In the genomic region with DNA sequence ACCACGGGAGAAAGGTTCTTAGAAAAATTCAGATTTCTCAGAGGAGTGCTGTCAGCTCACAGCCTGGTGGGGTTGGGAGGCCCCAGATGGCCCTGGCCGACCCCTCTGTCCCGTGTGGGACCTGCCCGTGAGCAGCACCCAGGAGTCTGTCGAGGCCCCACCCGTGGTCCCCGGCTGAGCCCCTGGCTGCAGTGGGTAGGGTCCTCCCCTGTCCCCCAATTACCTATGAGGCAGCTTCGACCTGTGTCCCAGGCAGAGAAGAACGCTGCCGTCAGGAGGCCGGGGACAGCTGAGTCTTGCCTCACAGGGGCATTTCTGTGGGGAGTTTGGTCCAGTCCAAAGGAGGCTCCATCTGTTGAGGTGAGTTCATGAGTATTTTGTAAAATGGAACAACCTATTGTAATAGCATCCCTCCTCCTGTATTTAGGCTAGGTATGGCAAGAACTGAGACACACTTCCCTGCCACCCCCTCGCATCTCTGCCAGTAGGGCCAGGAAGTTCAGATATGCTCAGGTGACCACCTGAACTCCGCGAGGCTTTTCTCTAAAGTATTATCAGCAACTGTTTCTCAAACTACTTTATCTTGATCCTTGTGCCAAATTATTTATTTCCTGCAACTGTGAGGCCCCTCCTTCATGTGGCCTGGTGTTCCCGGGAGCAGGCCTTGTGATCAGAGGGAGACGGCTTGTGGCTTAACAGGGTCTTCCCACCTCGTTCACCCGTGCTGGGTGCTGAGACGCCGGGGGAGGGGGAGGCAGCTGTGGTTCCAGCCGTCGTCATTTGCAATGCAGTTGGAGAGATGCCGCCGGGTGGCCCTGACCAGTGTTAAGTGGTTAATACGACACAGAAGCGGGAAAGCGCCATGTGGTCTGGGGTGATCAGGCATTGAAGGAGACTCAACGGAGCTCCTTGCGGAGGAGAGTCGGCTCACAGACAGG, we compare ENCODE assay signal across 13 cellular contexts. TPM values are rescaled to one million over a fixed set of nuclear protein-coding genes. Genes with fewer than 3 reads are reported as not detected.
DNase-seq lines count a peak whose midpoint lies in the region; ATAC-seq and TF ChIP-seq lines count a peak whose summit lies in the region.
"Had no signal": no experiment of that assay in that cellular context is flagged by ENCODE, and none has a peak within 500 bp of the region (broad histone marks: within the 10 kb centered on the region; RNA-seq: fewer than 3 reads in every experiment).

No MANE protein-coding gene starts in this region.

- H2BK120ac ChIP-seq in neuronal stem cell (ENCODE audit: low read depth, low read length), result no peak overlapping the region

- no peaks in the 10 kb centered on the region for H3K9me3 ChIP-seq in adipocyte (ENCODE audit: control insufficient read depth, low read length)
- H3K9me3 ChIP-seq in neuronal stem cell (replicated peaks in 1 of 2; ENCODE audit: control insufficient read depth in 2 of 2, insufficient read depth in 1 of 2, low read depth in 1 of 2, low read length in 2 of 2), result peaks cover 8 to 17% of the 10 kb centered on the region in 2 donors
- no peaks in the 10 kb centered on the region for H3K9me3 ChIP-seq in thyroid gland

- no peak overlapping the region for H4K8ac ChIP-seq in neuronal stem cell (ENCODE audit: low read depth, low read length)

- no peak for TF ChIP-seq POLR2A in thyroid gland (IDR thresholded peaks at IDR 0.05)

- H3K4ac ChIP-seq in neuronal stem cell (ENCODE audit: low read length), result no peak overlapping the region

- H3K36me3 ChIP-seq in adipocyte (ENCODE audit: control insufficient read depth, insufficient read depth, low read length, severe bottlenecking) (no peaks in the 10 kb centered on the region), neuronal stem cell (replicated peaks in 1 of 2; ENCODE audit: control insufficient read depth in 2 of 2, insufficient read depth in 2 of 2, low read length in 2 of 2) (no peaks in the 10 kb centered on the region), thyroid gland (no peaks in the 10 kb centered on the region)

- H2BK5ac ChIP-seq in neuronal stem cell (ENCODE audit: low read length), result no peak overlapping the region

- no CpG with 5 or more reads among the region's 30 CpGs for WGBS in neuronal stem cell (ENCODE audit: extremely low coverage in 2 of 2, insufficient read length in 2 of 2, insufficient replicate concordance in 1 of 2), 2 donors
- 65 to 71% methylated on average over 29 to 30 of the region's 30 CpGs for whole genome bisulfite sequencing in thyroid gland, 2 donors

- H3K4me2 ChIP-seq in neuronal stem cell (ENCODE audit: insufficient read depth, low read length, poor library complexity, severe bottlenecking), result no peak overlapping the region

- no peak overlapping the region for H2BK12ac ChIP-seq in neuronal stem cell (ENCODE audit: low read length)

- peaks cover 9% of the 10 kb centered on the region for H3K4me1 ChIP-seq in adipocyte (ENCODE audit: control insufficient read depth, insufficient read depth, low read length)
- H3K4me1 ChIP-seq in neuronal stem cell (ENCODE audit: control insufficient read depth in 2 of 2, insufficient read depth in 1 of 2, low read depth in 1 of 2, low read length in 2 of 2), result peaks cover 0 to 5% of the 10 kb centered on the region in 2 donors
- H3K4me1 ChIP-seq in thyroid gland, result peaks cover 10 to 24% of the 10 kb centered on the region in 2 donors

- no peak overlapping the region for H3K23ac ChIP-seq in neuronal stem cell (ENCODE audit: low read depth, low read length, poor library complexity)

- DNase-seq in DMS53 (lab: John Stamatoyannopoulos, UW) (peak; percentile 43), DMS53 treated with DMSO at 0.1 percent for 48 hours (lab: John Stamatoyannopoulos, UW; ENCODE audit: unreplicated experiment) (no peak), HEK293T (ENCODE audit: extremely low spot score) (no peak), adipocyte (ENCODE audit: low read depth) (peak; percentile 42), neuronal stem cell (ENCODE audit: low spot score) (no peak), glomerular visceral epithelial cell (ENCODE audit: extremely low spot score) (no peak), thyroid gland (no peak)
- DNase-seq: activated CD4-positive, CD25-positive, alpha-beta regulatory T cell treated with anti-CD3 and anti-CD28 coated beads, Interleukin-2, amount 50 U/mL, for 72 hours; effector CD4-positive, alpha-beta T cell; left ventricle myocardium superior; NCI-H2227 treated with DMSO at 0.1 percent for 48 hours had no signal

- no peaks in the 10 kb centered on the region for H3K79me1 ChIP-seq in neuronal stem cell (ENCODE audit: low read depth, low read length)

- H2AFZ ChIP-seq in neuronal stem cell (ENCODE audit: low read length), result peak overlapping the region; percentile 29

- no peak for ATAC-seq in HG03520 (IDR thresholded peaks at IDR 0.05; ENCODE audit: unreplicated experiment)
- ATAC-seq: left ventricle myocardium superior had no signal

- POLR2A ChIA-PET in HEK293T (lab: Yijun Ruan, JAX), result interaction anchor here (1.4 kb wide), 1 partner anchor 91 kb away, joined by 4 read pairs; no protein-coding TSS in a partner anchor

- peak overlapping the region; percentile 20 for H2BK15ac ChIP-seq in neuronal stem cell (ENCODE audit: low read length)

- H3K27me3 ChIP-seq in adipocyte (replicated peaks; ENCODE audit: control insufficient read depth, insufficient read depth, low read length), result no peaks in the 10 kb centered on the region
- peaks cover 33 to 58% (median 51%) of the 10 kb centered on the region in 3 experiments for H3K27me3 ChIP-seq in neuronal stem cell (ENCODE audit: control insufficient read depth in 3 of 3, insufficient read depth in 3 of 3, low read depth in 1 of 3, low read length in 3 of 3)
- no peaks in the 10 kb centered on the region for H3K27me3 ChIP-seq in thyroid gland

- TF ChIP-seq CTCF in thyroid gland (IDR thresholded peaks at IDR 0.05), result no peak

- no peak overlapping the region for H3K14ac ChIP-seq in neuronal stem cell (ENCODE audit: low read length)

- CTCF ChIA-PET in HEK293T (lab: Yijun Ruan, JAX), result no interaction called here

- intact Hi-C loops in thyroid gland (cut with DNase I), result no loop called here

- H2AK5ac ChIP-seq in neuronal stem cell (ENCODE audit: low read depth, low read length), result peak overlapping the region; percentile 61

- H3K9ac ChIP-seq in adipocyte (ENCODE audit: low read length) (peak overlapping the region; percentile 84), neuronal stem cell (ENCODE audit: low read depth, low read length, poor library complexity) (no peak overlapping the region)

- no peak overlapping the region for H3K18ac ChIP-seq in neuronal stem cell (ENCODE audit: low read length)

- H4K91ac ChIP-seq in neuronal stem cell (ENCODE audit: low read depth, low read length, poor library complexity), result no peak overlapping the region

- H3K4me3 ChIP-seq in adipocyte (ENCODE audit: low read length) (peak overlapping the region; percentile 84), neuronal stem cell (ENCODE audit: low read length in 2 of 2) (peak overlapping the region in 1 of 2 donors; percentile 33), thyroid gland (replicated peaks in 1 of 3) (no peak overlapping the region)

- H3K27ac ChIP-seq in neuronal stem cell (replicated peaks; ENCODE audit: low read length) (no peak overlapping the region), thyroid gland (no peak overlapping the region)
- H3K27ac ChIP-seq: 22Rv1 had no signal

TF ChIP-seq in HEK293T, 16 proteins besides CTCF, POLR2A, EP300 and RAD21:
- peak; percentile 63 for TF ChIP-seq L3MBTL2 (conservative IDR thresholded peaks at IDR 0.05)
- TF ChIP-seq SUZ12 (IDR thresholded peaks at IDR 0.05), result no peak

RNA-seq across cellular contexts. Expression of a gene that starts 1.7 kb away (rescaled TPM):
- polyA plus RNA-seq in neuronal stem cell (2013, experiment 1 of 2), result 0.26 TPM
- polyA plus RNA-seq in neuronal stem cell (2013, experiment 2 of 2), result 0.28 TPM
- total RNA-seq in thyroid gland, result 1 to 10 TPM in 3 of 4 donors, under 1 TPM in 1; 0.88 to 2.1 (median 1.3) TPM

RNA-seq across cellular contexts. Expression of a gene that starts 51.8 kb away (rescaled TPM):
- 55.8 TPM for polyA plus RNA-seq in neuronal stem cell (2013, experiment 1 of 2)
- polyA plus RNA-seq in neuronal stem cell (2013, experiment 2 of 2), result 53.8 TPM
- 100 to 1,000 TPM; 111 to 134 (median 124) TPM for total RNA-seq in thyroid gland

Comparison
In these comparisons a context has a peak if more than half of its experiments do, and no peak if none do; other contexts are left out.
1. DNase-seq: peak in DMS53 (single experiment) and adipocyte (single experiment); none in DMS53 treated with DMSO at 0.1 percent for 48 hours (single experiment), HEK293T (single experiment), neuronal stem cell (single experiment), glomerular visceral epithelial cell (single experiment) and thyroid gland (0 of 2).